ENCODE assay signal across 19 cellular contexts in the genomic region with DNA sequence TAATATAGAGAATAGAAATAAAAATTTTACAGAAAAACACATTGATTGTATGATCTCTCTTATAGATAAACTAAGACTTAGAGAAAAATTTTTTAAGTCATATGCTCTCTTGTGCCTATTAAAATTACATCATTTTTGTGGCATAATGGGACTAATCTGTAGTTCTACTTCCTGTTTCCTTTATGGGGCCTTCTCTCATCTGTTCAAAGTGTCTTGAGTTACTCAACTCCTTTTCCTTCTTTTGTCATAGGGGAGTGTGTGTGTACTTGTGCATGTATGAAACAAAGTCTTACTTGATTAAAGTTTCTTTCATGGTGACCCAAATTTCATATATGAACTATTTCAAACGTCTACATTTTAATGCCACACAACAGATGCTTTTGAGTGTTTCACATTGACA.
DNase-seq lines count a peak whose midpoint lies in the region; ATAC-seq and TF ChIP-seq lines count a peak whose summit lies in the region.
"Had no signal": no experiment of that assay in that cellular context is flagged by ENCODE, and none has a peak within 500 bp of the region (broad histone marks: within the 10 kb centered on the region; RNA-seq: fewer than 3 reads in every experiment).

No MANE protein-coding gene starts in this region.

- no peak overlapping the region for H3K4me2 ChIP-seq in GM23338
- H3K4me2 ChIP-seq: A549 had no signal

- no peaks in the 10 kb centered on the region for H3K36me3 Mint-ChIP-seq in naive thymus-derived CD4-positive, alpha-beta T cell
- H3K36me3 Mint-ChIP-seq in GM23338 (ENCODE audit: low read depth): no peaks in the 10 kb centered on the region
- H3K36me3 Mint-ChIP-seq: IgD-negative memory B cell had no signal

- ATAC-seq in naive thymus-derived CD4-positive, alpha-beta T cell: peak; percentile 61
- ATAC-seq in GM21723 (IDR thresholded peaks at IDR 0.05; ENCODE audit: unreplicated experiment) (no peak), HG02840 (IDR thresholded peaks at IDR 0.05; ENCODE audit: low FRiP score, unreplicated experiment) (no peak), GM23338 (no peak)
- ATAC-seq: A549 had no signal

- CTCF ChIA-PET in naive thymus-derived CD4-positive, alpha-beta T cell (lab: Charles Lee): interaction anchor here (0.5 kb wide), 1 partner anchor 154 kb away, joined by 3 read pairs; no protein-coding TSS in a partner anchor

- no peaks in the 10 kb centered on the region for H3K79me2 ChIP-seq in GM23338 (replicated peaks; ENCODE audit: insufficient read depth)

- no peak overlapping the region for H3K4me3 Mint-ChIP-seq in naive thymus-derived CD4-positive, alpha-beta T cell
- H3K4me3 Mint-ChIP-seq in GM23338: no peak overlapping the region
- H3K4me3 Mint-ChIP-seq: CD4-positive, alpha-beta T cell; H9; IgD-negative memory B cell had no signal

- intact Hi-C loops in naive thymus-derived CD4-positive, alpha-beta T cell (cut with micrococcal nuclease): no loop called here

- H3K27ac Mint-ChIP-seq in naive thymus-derived CD4-positive, alpha-beta T cell: no peak overlapping the region
- H3K27ac Mint-ChIP-seq in GM23338: no peak overlapping the region; the same call in 1 of the 2 replicates
- H3K27ac Mint-ChIP-seq: CD4-positive, alpha-beta T cell; H9 had no signal

- POLR2A ChIA-PET in naive thymus-derived CD4-positive, alpha-beta T cell (lab: Charles Lee): no interaction called here

- TF ChIP-seq CTCF in GM23338 (conservative IDR thresholded peaks at IDR 0.05; ENCODE audit: low read depth in 2 of 2): no peak

- H3K27ac ChIP-seq in naive thymus-derived CD4-positive, alpha-beta T cell (ENCODE audit: low read depth, low read length): no peak overlapping the region
- H3K27ac ChIP-seq in GM23338 (ENCODE audit: low read depth): no peak overlapping the region
- H3K27ac ChIP-seq: A549, RWPE1 had no signal

- no peak overlapping the region for H2AFZ ChIP-seq in GM23338

- H3F3A ChIP-seq in GM23338 (replicated peaks; ENCODE audit: low read depth): no peaks in the 10 kb centered on the region

- no peaks in the 10 kb centered on the region for H3K4me1 ChIP-seq in naive thymus-derived CD4-positive, alpha-beta T cell (ENCODE audit: control insufficient read depth in 2 of 2, insufficient read depth in 2 of 2, low read length in 2 of 2)
- peaks cover 29% of the 10 kb centered on the region for H3K4me1 ChIP-seq in GM23338 (ENCODE audit: insufficient read depth)
- H3K4me1 ChIP-seq: A549 had no signal

- no peak overlapping the region for H3K4me3 ChIP-seq in naive thymus-derived CD4-positive, alpha-beta T cell (ENCODE audit: low read length)
- H3K4me3 ChIP-seq in GM23338: no peak overlapping the region
- H3K4me3 ChIP-seq: A549 had no signal

- H3K27me3 ChIP-seq in naive thymus-derived CD4-positive, alpha-beta T cell (ENCODE audit: control insufficient read depth in 2 of 2, insufficient read depth in 2 of 2, low read length in 2 of 2): no peaks in the 10 kb centered on the region
- no peaks in the 10 kb centered on the region for H3K27me3 ChIP-seq in GM23338 (ENCODE audit: insufficient read depth)

- H3K36me3 ChIP-seq in naive thymus-derived CD4-positive, alpha-beta T cell (ENCODE audit: control insufficient read depth in 2 of 3, insufficient read depth in 3 of 3, low read length in 3 of 3): no peaks in the 10 kb centered on the region
- no peaks in the 10 kb centered on the region for H3K36me3 ChIP-seq in GM23338 (ENCODE audit: insufficient read depth)

- DNase-seq in CD1c-positive myeloid dendritic cell (ENCODE audit: extremely low spot score): peak; percentile 40
- DNase-seq in NOMO-1 (lab: John Stamatoyannopoulos, UW; ENCODE audit: unreplicated experiment in 2 of 2): peak; percentile 78 to 93
- DNase-seq in SKM-1 (lab: John Stamatoyannopoulos, UW; ENCODE audit: unreplicated experiment): peak; percentile 80
- no peak for DNase-seq in naive thymus-derived CD4-positive, alpha-beta T cell
- DNase-seq in NK-92 (lab: John Stamatoyannopoulos, UW; ENCODE audit: unreplicated experiment): no peak
- no peak for DNase-seq in GM23338 (ENCODE audit: low spot score)
- DNase-seq: Calu3; CD4-positive, alpha-beta T cell; DMS79 treated with DMSO at 0.1 percent for 48 hours; GDM1; H9; NCI-H1092; NCI-H1694; NCI-H69 had no signal

- no peaks in the 10 kb centered on the region for H3K9me2 ChIP-seq in GM23338 (ENCODE audit: insufficient read depth)

- no peaks in the 10 kb centered on the region for H4K20me1 ChIP-seq in GM23338 (replicated peaks; ENCODE audit: insufficient read depth)

- peaks cover 0 to 3% (median 0%) of the 10 kb centered on the region in 7 donors for H3K4me1 Mint-ChIP-seq in naive thymus-derived CD4-positive, alpha-beta T cell
- peaks cover 52% of the 10 kb centered on the region for H3K4me1 Mint-ChIP-seq in GM23338
- H3K4me1 Mint-ChIP-seq: IgD-negative memory B cell had no signal

- no peaks in the 10 kb centered on the region for H3K9me3 ChIP-seq in naive thymus-derived CD4-positive, alpha-beta T cell (ENCODE audit: control insufficient read depth in 2 of 3, low read length in 3 of 3)
- H3K9me3 ChIP-seq: A549 had no signal

- peaks cover 0 to 6% (median 0%) of the 10 kb centered on the region in 11 donors for H3K9me3 Mint-ChIP-seq in naive thymus-derived CD4-positive, alpha-beta T cell
- no peaks in the 10 kb centered on the region for H3K9me3 Mint-ChIP-seq in GM23338
- H3K9me3 Mint-ChIP-seq: CD4-positive, alpha-beta T cell; H9 had no signal

- H3K27me3 Mint-ChIP-seq in naive thymus-derived CD4-positive, alpha-beta T cell: no peaks in the 10 kb centered on the region
- peaks cover 2% of the 10 kb centered on the region for H3K27me3 Mint-ChIP-seq in GM23338 (ENCODE audit: insufficient read depth, low read depth, poor library complexity)
- H3K27me3 Mint-ChIP-seq: CD4-positive, alpha-beta T cell; IgD-negative memory B cell had no signal

TF ChIP-seq in GM23338, 12 proteins besides CTCF, POLR2A, EP300 and RAD21:
- no peak for TF ChIP-seq EZH2phosphoT487 (IDR thresholded peaks at IDR 0.05; ENCODE audit: unreplicated experiment)

Comparison
In these comparisons a context has a peak if more than half of its experiments do, and no peak if none do; other contexts are left out.
1. DNase-seq: peak in CD1c-positive myeloid dendritic cell (single experiment), NOMO-1 (2 of 2) and SKM-1 (single experiment); none in naive thymus-derived CD4-positive, alpha-beta T cell (0 of 9), NK-92 (single experiment) and GM23338 (single experiment).